ENCODE assay signal across 8 cellular contexts in the genomic region with DNA sequence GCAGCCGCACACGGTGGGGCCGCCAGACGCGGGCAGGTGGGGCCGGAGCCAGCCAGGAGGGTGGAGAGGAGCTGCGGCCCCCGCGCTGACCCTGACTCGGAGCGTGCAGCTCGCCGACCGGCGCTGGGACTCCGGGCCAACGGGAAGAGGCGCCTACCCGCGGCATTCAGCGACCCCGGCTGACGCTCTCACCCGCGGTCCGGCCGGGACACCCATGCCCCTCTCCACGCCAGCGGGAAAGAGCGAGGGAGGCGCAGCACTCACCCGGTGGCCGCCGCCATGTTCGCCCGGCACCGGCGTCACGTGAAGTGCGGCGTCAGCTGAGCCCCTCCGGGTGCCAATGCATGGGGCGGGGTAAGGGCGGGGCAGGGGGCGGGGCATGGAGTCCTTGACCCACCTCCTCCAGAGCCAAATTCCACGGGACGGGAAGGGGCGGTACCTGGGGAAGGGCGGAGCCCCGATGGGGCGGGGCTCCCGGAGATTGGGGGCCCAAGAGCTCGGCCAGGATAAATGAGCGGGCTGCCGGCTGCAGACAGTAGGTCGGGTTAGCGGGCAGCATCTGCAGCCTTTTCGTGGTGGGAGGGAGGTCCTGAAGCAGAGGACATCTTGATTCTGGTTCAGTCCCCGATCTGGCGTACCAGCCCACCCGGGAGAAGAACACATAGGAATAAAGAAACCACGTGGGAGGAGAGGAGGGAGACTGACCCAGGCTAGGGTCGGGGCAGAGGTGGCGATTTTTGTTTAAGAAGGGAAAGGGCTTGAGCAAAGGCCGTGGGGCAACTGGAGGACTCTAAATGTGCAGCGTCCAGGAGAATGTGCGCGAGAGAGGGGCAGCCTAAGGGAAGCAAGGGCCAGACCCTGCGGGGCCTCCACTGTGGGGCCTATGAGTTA. TPM values are rescaled to one million over a fixed set of nuclear protein-coding genes. Genes with fewer than 3 reads are reported as not detected.
DNase-seq lines count a peak whose midpoint lies in the region; ATAC-seq and TF ChIP-seq lines count a peak whose summit lies in the region.

A gene (minus strand): TSS at position 312 of the 891 bp plus-strand sequence. CDS start 31 bp downstream, at position 281.

- H3K27ac ChIP-seq in left ventricle myocardium inferior (replicated peaks) (peak within 1 kb of the TSS; percentile 75), prostate gland (no peak within 1 kb of the TSS)

- DNase-seq in GM12864 (ENCODE audit: low read depth) (peak; percentile 49), NCI-H1436 (lab: John Stamatoyannopoulos, UW) (peak; percentile 81), amniotic epithelial cell (ENCODE audit: low read depth) (peak; percentile 76), left ventricle myocardium inferior (peak; percentile 93), prostate gland (ENCODE audit: low spot score) (peak; percentile 85), ureter (ENCODE audit: low spot score) (peak; percentile 93)

- peaks cover 6% of the 10 kb centered on the region for H3K27me3 ChIP-seq in left ventricle myocardium inferior (ENCODE audit: low read depth)
- H3K27me3 ChIP-seq in prostate gland (replicated peaks; ENCODE audit: insufficient read depth), result no peaks in the 10 kb centered on the region

- peak; percentile 94 for ATAC-seq in HG02678 (IDR thresholded peaks at IDR 0.05; ENCODE audit: unreplicated experiment)

- H3K9me3 ChIP-seq in left ventricle myocardium inferior (replicated peaks), result no peaks in the 10 kb centered on the region
- H3K9me3 ChIP-seq in prostate gland, result no peaks in the 10 kb centered on the region

- TF ChIP-seq CTCF in GM12864 (IDR thresholded peaks at IDR 0.05; ENCODE audit: low read depth, low read length, missing control alignments) (no peak), left ventricle myocardium inferior (IDR thresholded peaks at IDR 0.05; ENCODE audit: borderline replicate concordance) (no peak), prostate gland (IDR thresholded peaks at IDR 0.05) (no peak)

- H3K36me3 ChIP-seq in left ventricle myocardium inferior (no peaks in the 10 kb centered on the region), prostate gland (no peaks in the 10 kb centered on the region)

- H3K4me1 ChIP-seq in left ventricle myocardium inferior, result peaks cover 23% of the 10 kb centered on the region
- no peaks in the 10 kb centered on the region for H3K4me1 ChIP-seq in prostate gland (replicated peaks)

- peak; percentile 43 for TF ChIP-seq POLR2A in prostate gland (IDR thresholded peaks at IDR 0.05)

- 6% methylated on average over 56 of the region's 69 CpGs for WGBS in prostate gland

- H3K4me3 ChIP-seq in GM12864 (ENCODE audit: low read depth, low read length) (peak within 1 kb of the TSS; percentile 93), left ventricle myocardium inferior (peak within 1 kb of the TSS; percentile 97), prostate gland (peak within 1 kb of the TSS; percentile 56 to 75)

- intact Hi-C loops in T-helper 1 cell treated with Interleukin-12 subunit alpha and Interleukin-12 subunit beta and Interleukin-4 antibody, amounts not matched to agents 30 ng/mL and 1 ng/mL, for 36 hours (cut with micrococcal nuclease), result loop anchor here (1.0 to 10.0 kb wide), 3 partner anchors 147 to 549 kb away; a partner anchor contains a TSS
- intact Hi-C loops in left ventricle myocardium inferior (cut with micrococcal nuclease) (no loop called here), prostate gland (cut with DNase I) (no loop called here)

RNA-seq across cellular contexts. Expression of the gene that starts here (rescaled TPM):
- 18.4 and 24.3 TPM in 2 replicates for total RNA-seq in T-helper 1 cell treated with Interleukin-12 subunit alpha and Interleukin-12 subunit beta and Interleukin-4 antibody, amounts not matched to agents 30 ng/mL and 1 ng/mL, for 36 hours
- total RNA-seq in left ventricle myocardium inferior, result 30.0 TPM
- total RNA-seq in prostate gland, result 10 to 100 TPM; 74.0 to 89.9 TPM
- total RNA-seq in ureter, result 86.6 TPM
